ENCODE assay signal across 17 cellular contexts in genomic region chr2:212226114-212226513, GRCh38.
"Had no signal": no experiment of that assay in that cellular context is flagged by ENCODE, and none has a peak within 500 bp of the region (broad histone marks: within the 10 kb centered on the region; RNA-seq: fewer than 3 reads in every experiment).

No MANE protein-coding gene starts in this region.

- H3K27ac ChIP-seq: RWPE1 had no signal

- H3K4me2 ChIP-seq: SK-N-SH had no signal

- H3K9me3 ChIP-seq: SK-N-SH had no signal

- DNase-seq: Karpas-422, KG1, NCI-H1092, NCI-H1105 treated with DMSO at 0.1 percent for 48 hours, NCI-H1436, NCI-H187, NCI-H2029, NCI-H2107, NCI-H2227 treated with DMSO at 0.1 percent for 48 hours, NCI-H524, NCI-H526 treated with DMSO at 0.1 percent for 48 hours, NCI-H774, PC-3, SHP77, SK-N-SH, T-helper 1 cell had no signal
